22 cellular contexts compared by ENCODE assay signal in the genomic region with DNA sequence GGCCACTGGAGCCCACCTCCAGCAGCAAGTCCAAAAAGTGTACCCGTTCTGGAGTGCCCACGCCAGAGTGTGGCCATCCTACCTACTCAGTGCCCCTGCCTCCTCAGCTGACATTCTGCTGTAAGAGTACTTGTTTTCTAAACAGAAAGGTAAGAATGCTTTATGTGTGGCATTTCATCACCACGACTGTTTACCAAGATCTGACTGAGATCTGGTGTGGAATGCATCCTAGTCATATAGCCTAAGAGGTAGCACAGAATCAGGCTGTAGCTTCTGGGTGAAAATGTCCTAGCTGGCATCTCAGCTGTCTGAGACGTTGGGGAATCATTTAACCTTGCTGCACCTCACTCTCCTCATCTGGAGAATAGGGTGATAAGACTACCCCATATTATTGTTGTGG.
DNase-seq lines count a peak whose midpoint lies in the region; ATAC-seq and TF ChIP-seq lines count a peak whose summit lies in the region.
"Had no signal": no experiment of that assay in that cellular context is flagged by ENCODE, and none has a peak within 500 bp of the region (broad histone marks: within the 10 kb centered on the region; RNA-seq: fewer than 3 reads in every experiment).

No MANE protein-coding gene starts in this region.

- H3K79me2 ChIP-seq in neural progenitor cell (ENCODE audit: low read depth): no peaks in the 10 kb centered on the region

- H3K27me3 ChIP-seq in breast epithelium (no peaks in the 10 kb centered on the region), neural progenitor cell (no peaks in the 10 kb centered on the region)
- H3K27me3 ChIP-seq in CD4-positive, alpha-beta memory T cell (ENCODE audit: insufficient read depth, low read length): no peaks in the 10 kb centered on the region
- H3K27me3 ChIP-seq: BLaER1 treated with 17β-estradiol and CSF1 and Interleukin-3, amounts not matched to agents 10 nM and 100 nM had no signal

- H3K4me1 Mint-ChIP-seq in neural progenitor cell: peaks cover 30% of the 10 kb centered on the region
- H3K4me1 Mint-ChIP-seq in CD4-positive, alpha-beta memory T cell: no peaks in the 10 kb centered on the region
- H3K4me1 Mint-ChIP-seq: B cell; CD8-positive, alpha-beta memory T cell had no signal

- no peaks in the 10 kb centered on the region for H3F3A ChIP-seq in neural progenitor cell (ENCODE audit: low read depth)

- H3K4me1 ChIP-seq in breast epithelium (no peaks in the 10 kb centered on the region), neural progenitor cell (peaks cover 4% of the 10 kb centered on the region)
- H3K4me1 ChIP-seq in CD4-positive, alpha-beta memory T cell (ENCODE audit: insufficient read depth, low read length): no peaks in the 10 kb centered on the region
- H3K4me1 ChIP-seq: A549; BLaER1 treated with 17β-estradiol and CSF1 and Interleukin-3, amounts not matched to agents 10 nM and 100 nM had no signal

- H4K20me1 ChIP-seq in neural progenitor cell (ENCODE audit: low read depth): no peaks in the 10 kb centered on the region
- H4K20me1 ChIP-seq: BLaER1 treated with 17β-estradiol and CSF1 and Interleukin-3, amounts not matched to agents 10 nM and 100 nM had no signal

- no peaks in the 10 kb centered on the region for H3K36me3 ChIP-seq in breast epithelium
- H3K36me3 ChIP-seq in neural progenitor cell: no peaks in the 10 kb centered on the region
- H3K36me3 ChIP-seq in CD4-positive, alpha-beta memory T cell (ENCODE audit: insufficient read depth, low read length): no peaks in the 10 kb centered on the region
- H3K36me3 ChIP-seq: BLaER1 treated with 17β-estradiol and CSF1 and Interleukin-3, amounts not matched to agents 10 nM and 100 nM had no signal

- H2AFZ ChIP-seq in neural progenitor cell (replicated peaks): no peak overlapping the region

- peaks cover 4% of the 10 kb centered on the region for H3K27me3 Mint-ChIP-seq in neural progenitor cell (ENCODE audit: insufficient read depth, low read depth)
- no peaks in the 10 kb centered on the region for H3K27me3 Mint-ChIP-seq in CD4-positive, alpha-beta memory T cell
- H3K27me3 Mint-ChIP-seq: B cell; CD4-positive, alpha-beta T cell; CD8-positive, alpha-beta memory T cell had no signal

- TF ChIP-seq POLR2A in breast epithelium (IDR thresholded peaks at IDR 0.05): no peak

- TF ChIP-seq CTCF in breast epithelium (IDR thresholded peaks at IDR 0.05): no peak
- TF ChIP-seq CTCF in neural progenitor cell (IDR thresholded peaks at IDR 0.05): no peak

- H3K9me3 Mint-ChIP-seq in neural progenitor cell: no peaks in the 10 kb centered on the region
- H3K9me3 Mint-ChIP-seq in CD4-positive, alpha-beta memory T cell: peaks cover 0 to 7% (median 2%) of the 10 kb centered on the region in 8 donors

- CTCF ChIA-PET in CD4-positive, alpha-beta memory T cell (lab: Charles Lee; ENCODE audit: partially characterized antibody): no interaction called here

- H3K4me3 ChIP-seq in breast epithelium (no peak overlapping the region), neural progenitor cell (no peak overlapping the region)
- H3K4me3 ChIP-seq in CD4-positive, alpha-beta memory T cell (ENCODE audit: low read length in 2 of 2): no peak overlapping the region
- H3K4me3 ChIP-seq: A549; BLaER1 treated with 17β-estradiol and CSF1 and Interleukin-3, amounts not matched to agents 10 nM and 100 nM; GM12878 had no signal

- ATAC-seq in HG03378 (IDR thresholded peaks at IDR 0.05; ENCODE audit: unreplicated experiment): no peak
- ATAC-seq: A549, GM12878 had no signal

- H3K27ac ChIP-seq in breast epithelium: no peak overlapping the region
- H3K27ac ChIP-seq in neural progenitor cell: no peak overlapping the region
- no peak overlapping the region for H3K27ac ChIP-seq in CD4-positive, alpha-beta memory T cell (ENCODE audit: low read depth, low read length)
- H3K27ac ChIP-seq: 22Rv1; A549; BLaER1 treated with 17β-estradiol and CSF1 and Interleukin-3, amounts not matched to agents 10 nM and 100 nM; C4-2B had no signal

- H3K9ac ChIP-seq in neural progenitor cell: no peak overlapping the region
- H3K9ac ChIP-seq: BLaER1 treated with 17β-estradiol and CSF1 and Interleukin-3, amounts not matched to agents 10 nM and 100 nM had no signal

- no peak overlapping the region for H3K4me2 ChIP-seq in neural progenitor cell
- H3K4me2 ChIP-seq: A549; BLaER1 treated with 17β-estradiol and CSF1 and Interleukin-3, amounts not matched to agents 10 nM and 100 nM had no signal

- in situ Hi-C loops in T47D (cut with HindIII; ENCODE audit: low pct_unique_long_range_greater_than_20kb, low sequenced_read_pairs): no loop called here

- intact Hi-C loops in breast epithelium (cut with DNase I; ENCODE audit: low total_unique reads): no loop called here
- intact Hi-C loops in CD4-positive, alpha-beta memory T cell (cut with micrococcal nuclease): no loop called here

- POLR2A ChIA-PET in CD4-positive, alpha-beta memory T cell (lab: Charles Lee; ENCODE audit: partially characterized antibody): no interaction called here

- DNase-seq in T47D (ENCODE audit: low read depth in 1 of 2, low spot score in 1 of 2) (peak; percentile 21 to 54), breast epithelium (ENCODE audit: low spot score in 2 of 2) (no peak), neural progenitor cell (ENCODE audit: low spot score) (no peak)
- DNase-seq in CD4-positive, alpha-beta memory T cell: no peak
- DNase-seq: AML-193; CD4-positive, alpha-beta T cell; CD8-positive, alpha-beta memory T cell; COR-L47; DMS 273 treated with DMSO at 0.1 percent for 48 hours; DMS153; DMS53; DMS79; DND-41; EL; GDM1 had no signal

- no peaks in the 10 kb centered on the region for H3K9me3 ChIP-seq in breast epithelium
- no peaks in the 10 kb centered on the region for H3K9me3 ChIP-seq in neural progenitor cell (ENCODE audit: low read depth)
- H3K9me3 ChIP-seq in CD4-positive, alpha-beta memory T cell (ENCODE audit: control insufficient read depth in 1 of 2, low read length in 2 of 2): no peaks in the 10 kb centered on the region
- H3K9me3 ChIP-seq: A549; BLaER1 treated with 17β-estradiol and CSF1 and Interleukin-3, amounts not matched to agents 10 nM and 100 nM had no signal

- no peaks in the 10 kb centered on the region for H3K36me3 Mint-ChIP-seq in neural progenitor cell
- no peaks in the 10 kb centered on the region for H3K36me3 Mint-ChIP-seq in CD4-positive, alpha-beta memory T cell
- H3K36me3 Mint-ChIP-seq: CD8-positive, alpha-beta memory T cell had no signal

- H3K4me3 Mint-ChIP-seq in neural progenitor cell: no peak overlapping the region
- no peak overlapping the region for H3K4me3 Mint-ChIP-seq in CD4-positive, alpha-beta memory T cell
- H3K4me3 Mint-ChIP-seq: B cell; CD4-positive, alpha-beta T cell had no signal

- H3K27ac Mint-ChIP-seq in neural progenitor cell: peak overlapping the region; percentile 43
- H3K27ac Mint-ChIP-seq in CD4-positive, alpha-beta memory T cell: no peak overlapping the region
- H3K27ac Mint-ChIP-seq: B cell; CD4-positive, alpha-beta T cell; CD8-positive, alpha-beta memory T cell had no signal

Comparison
In these comparisons a context has a peak if more than half of its experiments do, and no peak if none do; other contexts are left out.
1. DNase-seq: peak in T47D (2 of 2); none in breast epithelium (0 of 2), neural progenitor cell (single experiment) and CD4-positive, alpha-beta memory T cell (0 of 5).